In the genomic region with DNA sequence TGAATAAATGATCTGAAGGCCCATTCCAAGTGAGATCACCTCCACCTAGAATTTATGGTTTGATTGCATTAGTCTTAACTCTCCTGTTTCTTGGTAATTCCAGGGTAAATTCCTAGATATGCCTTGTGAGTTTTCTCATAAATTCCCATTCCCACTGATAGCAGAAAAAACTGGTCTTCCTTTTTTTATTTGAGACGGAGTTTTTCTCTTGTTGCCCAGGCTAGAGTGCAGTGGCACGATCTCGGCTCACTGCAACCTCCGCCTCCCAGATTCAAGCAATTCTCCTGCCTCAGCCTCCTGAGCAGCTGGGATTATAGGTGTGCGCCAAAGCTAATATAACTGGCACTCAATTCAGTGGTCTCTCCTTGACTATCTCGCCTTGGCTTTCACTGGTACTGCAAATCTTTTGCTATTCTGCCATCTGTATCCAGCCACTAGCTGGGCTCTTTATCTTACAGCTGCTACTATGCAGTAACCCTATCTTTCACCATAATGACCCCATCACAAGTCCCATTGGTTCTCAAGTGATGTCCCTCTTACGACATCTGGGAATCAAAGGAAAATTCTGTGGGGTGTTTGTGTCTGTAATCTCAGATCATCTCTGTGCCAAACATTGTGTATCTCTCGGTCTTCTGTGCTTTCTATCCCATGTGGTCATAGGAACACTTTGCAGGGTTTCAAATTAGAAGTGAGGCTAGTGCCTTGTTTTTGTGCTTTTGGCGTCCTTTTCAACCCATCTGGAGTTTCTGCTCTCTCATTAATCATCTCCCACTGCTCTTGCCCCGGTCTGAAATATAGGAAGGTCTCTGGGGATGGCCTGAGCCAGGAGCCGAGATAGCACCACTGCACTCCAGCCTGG, we compare ENCODE assay signal across 1 cellular context.
TF ChIP-seq lines count a peak whose summit lies in the region.

No MANE protein-coding gene starts in this region.

TF ChIP-seq in PFSK-1, 5 proteins besides CTCF, POLR2A, EP300 and RAD21 (continued from another document):
- TF ChIP-seq, protein P1, sequence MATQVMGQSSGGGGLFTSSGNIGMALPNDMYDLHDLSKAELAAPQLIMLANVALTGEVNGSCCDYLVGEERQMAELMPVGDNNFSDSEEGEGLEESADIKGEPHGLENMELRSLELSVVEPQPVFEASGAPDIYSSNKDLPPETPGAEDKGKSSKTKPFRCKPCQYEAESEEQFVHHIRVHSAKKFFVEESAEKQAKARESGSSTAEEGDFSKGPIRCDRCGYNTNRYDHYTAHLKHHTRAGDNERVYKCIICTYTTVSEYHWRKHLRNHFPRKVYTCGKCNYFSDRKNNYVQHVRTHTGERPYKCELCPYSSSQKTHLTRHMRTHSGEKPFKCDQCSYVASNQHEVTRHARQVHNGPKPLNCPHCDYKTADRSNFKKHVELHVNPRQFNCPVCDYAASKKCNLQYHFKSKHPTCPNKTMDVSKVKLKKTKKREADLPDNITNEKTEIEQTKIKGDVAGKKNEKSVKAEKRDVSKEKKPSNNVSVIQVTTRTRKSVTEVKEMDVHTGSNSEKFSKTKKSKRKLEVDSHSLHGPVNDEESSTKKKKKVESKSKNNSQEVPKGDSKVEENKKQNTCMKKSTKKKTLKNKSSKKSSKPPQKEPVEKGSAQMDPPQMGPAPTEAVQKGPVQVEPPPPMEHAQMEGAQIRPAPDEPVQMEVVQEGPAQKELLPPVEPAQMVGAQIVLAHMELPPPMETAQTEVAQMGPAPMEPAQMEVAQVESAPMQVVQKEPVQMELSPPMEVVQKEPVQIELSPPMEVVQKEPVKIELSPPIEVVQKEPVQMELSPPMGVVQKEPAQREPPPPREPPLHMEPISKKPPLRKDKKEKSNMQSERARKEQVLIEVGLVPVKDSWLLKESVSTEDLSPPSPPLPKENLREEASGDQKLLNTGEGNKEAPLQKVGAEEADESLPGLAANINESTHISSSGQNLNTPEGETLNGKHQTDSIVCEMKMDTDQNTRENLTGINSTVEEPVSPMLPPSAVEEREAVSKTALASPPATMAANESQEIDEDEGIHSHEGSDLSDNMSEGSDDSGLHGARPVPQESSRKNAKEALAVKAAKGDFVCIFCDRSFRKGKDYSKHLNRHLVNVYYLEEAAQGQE (IDR thresholded peaks at IDR 0.05; ENCODE audit: insufficient read depth in 1 of 2, low read depth in 2 of 2, low read length in 2 of 2) = no peak
